Comparison of ENCODE assay signal across 9 cellular contexts in the genomic region with DNA sequence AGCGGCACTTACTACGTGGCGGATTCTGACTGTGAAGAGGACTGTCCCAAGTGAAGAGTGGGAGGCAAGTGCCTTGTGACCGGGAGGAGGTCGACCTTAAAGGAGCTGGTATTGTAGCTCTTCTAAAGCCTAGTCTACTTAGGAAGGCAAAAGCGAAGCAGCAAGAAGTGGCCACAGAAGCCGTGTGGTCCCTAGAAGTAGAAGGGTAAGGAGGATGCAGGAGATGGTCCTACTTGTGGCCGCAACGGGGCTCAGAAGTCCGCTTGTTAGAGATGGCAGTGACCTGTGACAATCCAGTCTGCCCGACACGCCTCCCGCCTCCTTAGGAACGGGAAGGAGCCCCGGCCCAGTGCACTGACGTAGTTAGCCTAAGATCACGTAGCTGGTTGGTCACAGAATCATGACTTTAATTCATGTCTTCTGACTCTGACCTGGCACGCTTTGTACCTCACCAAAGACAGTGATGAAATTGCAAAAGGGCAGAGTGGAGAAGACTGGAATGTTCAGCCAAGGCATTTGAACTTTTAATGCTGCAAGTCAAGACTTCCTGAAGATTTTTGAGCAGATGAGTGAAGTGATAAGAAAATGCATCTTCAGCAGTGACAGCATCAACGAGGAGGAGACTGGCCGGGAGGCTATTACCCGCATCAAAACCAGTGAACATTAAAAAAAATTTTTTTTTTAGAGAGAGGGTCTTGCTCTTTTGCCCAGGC. TPM values are rescaled to one million over a fixed set of nuclear protein-coding genes. Genes with fewer than 3 reads are reported as not detected.
DNase-seq lines count a peak whose midpoint lies in the region; ATAC-seq and TF ChIP-seq lines count a peak whose summit lies in the region.
"Had no signal": no experiment of that assay in that cellular context is flagged by ENCODE, and none has a peak within 500 bp of the region (broad histone marks: within the 10 kb centered on the region; RNA-seq: fewer than 3 reads in every experiment).

No MANE protein-coding gene starts in this region.

- no peak overlapping the region for H3K4me3 Mint-ChIP-seq in activated T-helper 1 cell treated with anti-CD3 and anti-CD28 coated beads, Interleukin-12 subunit alpha, Interleukin-12 subunit beta, Interleukin-2, Interleukin-4 antibody, amounts not matched to agents 30 ng/mL and 10 ng/mL and 1 ng/mL, durations not matched to agents 14 hours and 24 hours and 36 hours
- H3K4me3 Mint-ChIP-seq: stimulated activated naive CD8-positive, alpha-beta T cell treated with anti-CD3 and anti-CD28 coated beads, Interleukin-15, Interleukin-2, amounts not matched to agents 100 ng/mL and 50 ng/mL, for 24 hours had no signal

- no peak overlapping the region for H3K27ac Mint-ChIP-seq in activated T-helper 1 cell treated with anti-CD3 and anti-CD28 coated beads, Interleukin-12 subunit alpha, Interleukin-12 subunit beta, Interleukin-2, Interleukin-4 antibody, amounts not matched to agents 30 ng/mL and 10 ng/mL and 1 ng/mL, durations not matched to agents 14 hours and 24 hours and 36 hours
- H3K27ac Mint-ChIP-seq: stimulated activated naive CD8-positive, alpha-beta T cell treated with anti-CD3 and anti-CD28 coated beads, Interleukin-15, Interleukin-2, amounts not matched to agents 100 ng/mL and 50 ng/mL, for 24 hours had no signal

- H3K4me1 ChIP-seq in foreskin keratinocyte = no peaks in the 10 kb centered on the region
- peaks cover 15 to 29% of the 10 kb centered on the region in 2 donors for H3K4me1 ChIP-seq in thoracic aorta (ENCODE audit: control insufficient read depth in 1 of 2, low read depth in 2 of 2)

- H3K9me3 Mint-ChIP-seq in activated T-helper 1 cell treated with anti-CD3 and anti-CD28 coated beads, Interleukin-12 subunit alpha, Interleukin-12 subunit beta, Interleukin-2, Interleukin-4 antibody, amounts not matched to agents 30 ng/mL and 10 ng/mL and 1 ng/mL, durations not matched to agents 14 hours and 24 hours and 36 hours = no peaks in the 10 kb centered on the region
- H3K9me3 Mint-ChIP-seq: stimulated activated naive CD8-positive, alpha-beta T cell treated with anti-CD3 and anti-CD28 coated beads, Interleukin-15, Interleukin-2, amounts not matched to agents 100 ng/mL and 50 ng/mL, for 24 hours had no signal

- H3K36me3 ChIP-seq in thoracic aorta = no peaks in the 10 kb centered on the region

- H3K4me1 Mint-ChIP-seq in activated T-helper 1 cell treated with anti-CD3 and anti-CD28 coated beads, Interleukin-12 subunit alpha, Interleukin-12 subunit beta, Interleukin-2, Interleukin-4 antibody, amounts not matched to agents 30 ng/mL and 10 ng/mL and 1 ng/mL, durations not matched to agents 14 hours and 24 hours and 36 hours (ENCODE audit: low read depth) = peaks cover 5% of the 10 kb centered on the region

- no peaks in the 10 kb centered on the region for H3K36me3 Mint-ChIP-seq in activated T-helper 1 cell treated with anti-CD3 and anti-CD28 coated beads, Interleukin-12 subunit alpha, Interleukin-12 subunit beta, Interleukin-2, Interleukin-4 antibody, amounts not matched to agents 30 ng/mL and 10 ng/mL and 1 ng/mL, durations not matched to agents 14 hours and 24 hours and 36 hours (ENCODE audit: low read depth)

- TF ChIP-seq CTCF in foreskin keratinocyte (conservative IDR thresholded peaks at IDR 0.05) (no peak), thoracic aorta (IDR thresholded peaks at IDR 0.05) (no peak)

- H3K27me3 ChIP-seq in foreskin keratinocyte (no peaks in the 10 kb centered on the region), thoracic aorta (replicated peaks; ENCODE audit: insufficient read depth) (no peaks in the 10 kb centered on the region)

- peak overlapping the region; percentile 82 for H3K27ac ChIP-seq in foreskin keratinocyte
- H3K27ac ChIP-seq in thoracic aorta = peak overlapping the region; percentile 92 to 99

- ATAC-seq in GM19452 (IDR thresholded peaks at IDR 0.05; ENCODE audit: unreplicated experiment) = peak; percentile 40
- ATAC-seq in HG03558 (IDR thresholded peaks at IDR 0.05; ENCODE audit: extremely low read depth, unreplicated experiment) = peak; percentile 13
- peak; percentile 52 for ATAC-seq in foreskin keratinocyte
- ATAC-seq in thoracic aorta (ENCODE audit: insufficient number of reproducible peaks, low FRiP score, low read depth) = peak; percentile 70

- no peaks in the 10 kb centered on the region for H3K9me3 ChIP-seq in thoracic aorta

- intact Hi-C loops in activated T-helper 1 cell treated with anti-CD3 and anti-CD28 coated beads, Interleukin-12 subunit alpha, Interleukin-12 subunit beta, Interleukin-2, Interleukin-4 antibody, amounts not matched to agents 30 ng/mL and 10 ng/mL and 1 ng/mL, durations not matched to agents 14 hours and 24 hours and 36 hours (cut with micrococcal nuclease) = loop anchor here (1.0 to 10.0 kb wide), 6 partner anchors 10 to 573 kb away; a partner anchor contains a TSS

- peak; percentile 63 for DNase-seq in COLO829 (ENCODE audit: low spot score)
- peak; percentile 96 for DNase-seq in RPMI7951 (ENCODE audit: low read depth)
- peak; percentile 82 for DNase-seq in activated T-helper 1 cell treated with anti-CD3 and anti-CD28 coated beads, Interleukin-12 subunit alpha, Interleukin-12 subunit beta, Interleukin-2, Interleukin-4 antibody, amounts not matched to agents 30 ng/mL and 10 ng/mL and 1 ng/mL, durations not matched to agents 14 hours and 24 hours and 36 hours (ENCODE audit: low spot score)
- DNase-seq in foreskin keratinocyte = peak in 1 of 2 donors; percentile 91
- DNase-seq in non-pigmented ciliary epithelial cell (ENCODE audit: low read depth) = peak; percentile 86
- peak; percentile 93 for DNase-seq in thoracic aorta (ENCODE audit: low spot score)

- H3K4me3 ChIP-seq in thoracic aorta = peak overlapping the region; percentile 79

- no peaks in the 10 kb centered on the region for H3K27me3 Mint-ChIP-seq in activated T-helper 1 cell treated with anti-CD3 and anti-CD28 coated beads, Interleukin-12 subunit alpha, Interleukin-12 subunit beta, Interleukin-2, Interleukin-4 antibody, amounts not matched to agents 30 ng/mL and 10 ng/mL and 1 ng/mL, durations not matched to agents 14 hours and 24 hours and 36 hours (ENCODE audit: insufficient read depth)
- H3K27me3 Mint-ChIP-seq: stimulated activated naive CD8-positive, alpha-beta T cell treated with anti-CD3 and anti-CD28 coated beads, Interleukin-15, Interleukin-2, amounts not matched to agents 100 ng/mL and 50 ng/mL, for 24 hours had no signal

RNA-seq across cellular contexts. Expression of a gene that starts 0.7 kb away (rescaled TPM):
- 18.0 and 19.9 TPM in 2 replicates for total RNA-seq in RPMI7951 (2014; rRNA removed; shearing (Covaris generic))
- total RNA-seq in activated T-helper 1 cell treated with anti-CD3 and anti-CD28 coated beads, Interleukin-12 subunit alpha, Interleukin-12 subunit beta, Interleukin-2, Interleukin-4 antibody, amounts not matched to agents 30 ng/mL and 10 ng/mL and 1 ng/mL, durations not matched to agents 14 hours and 24 hours and 36 hours = 28.7 and 29.6 TPM in 2 replicates
- 16.6 and 17.8 TPM in 2 replicates for total RNA-seq in foreskin keratinocyte
- 3.4 and 3.9 TPM in 2 replicates for polyA plus RNA-seq in foreskin keratinocyte
- 10 to 100 TPM; 23.8 to 33.6 TPM for total RNA-seq in thoracic aorta

Comparison
In these comparisons a context has a peak if more than half of its experiments do, and no peak if none do; other contexts are left out.
1. ATAC-seq: peak in every context shown above with its lines; median percentile 70 in thoracic aorta; 52 in foreskin keratinocyte; 40 in GM19452; 13 in HG03558.